ENCODE assay signal across 8 cellular contexts in the genomic region with DNA sequence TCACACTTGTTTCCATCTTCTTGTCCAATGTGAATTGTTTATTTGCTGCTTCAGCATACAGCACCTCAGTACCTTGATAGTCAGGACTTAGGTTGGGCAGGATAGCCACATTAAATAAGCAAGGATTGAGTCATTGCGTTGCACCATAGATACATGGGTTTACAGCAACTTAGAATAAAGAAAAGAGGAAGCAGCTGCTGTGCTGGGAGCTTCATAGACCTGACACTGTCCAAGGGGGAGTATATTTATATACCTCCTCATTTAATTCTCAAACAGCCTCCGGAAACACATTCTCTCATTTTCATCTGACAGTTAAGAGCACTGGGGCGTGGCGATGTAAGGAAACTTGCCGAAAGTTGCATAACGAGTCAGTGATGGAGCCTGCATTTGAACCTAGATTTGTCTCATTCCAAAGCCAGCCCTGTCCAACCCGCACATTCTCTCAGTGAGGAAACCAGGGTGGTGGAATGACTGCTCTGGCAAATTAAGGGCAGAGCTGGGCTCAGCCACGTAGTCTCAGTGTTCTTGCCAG. TPM values are rescaled to one million over a fixed set of nuclear protein-coding genes. Genes with fewer than 3 reads are reported as not detected.
DNase-seq lines count a peak whose midpoint lies in the region; ATAC-seq and TF ChIP-seq lines count a peak whose summit lies in the region.

No MANE protein-coding gene starts in this region.

- WGBS in psoas muscle, 3 donors = 79 to 83% (median 80%) methylated on average over 8 of the region's 8 CpGs

- H3K4me1 ChIP-seq in breast epithelium (no peaks in the 10 kb centered on the region), Panc1 (ENCODE audit: control insufficient read depth, insufficient read depth, low read length) (no peaks in the 10 kb centered on the region), psoas muscle (no peaks in the 10 kb centered on the region)
- peaks cover 37% of the 10 kb centered on the region for H3K4me1 ChIP-seq in effector memory CD4-positive, alpha-beta T cell (ENCODE audit: control insufficient read depth, insufficient read depth, low read length, poor library complexity, severe bottlenecking)

- no peak overlapping the region for H3K4me3 ChIP-seq in breast epithelium
- H3K4me3 ChIP-seq in Panc1 (ENCODE audit: low read depth in 2 of 2, low read length in 2 of 2) = no peak overlapping the region
- H3K4me3 ChIP-seq in effector memory CD4-positive, alpha-beta T cell (ENCODE audit: insufficient read depth, low read depth, low read length, poor library complexity, severe bottlenecking) = peak overlapping the region; percentile 13
- no peak overlapping the region for H3K4me3 ChIP-seq in psoas muscle

- H3K36me3 ChIP-seq in breast epithelium (no peaks in the 10 kb centered on the region), Panc1 (ENCODE audit: control insufficient read depth, insufficient read depth, low read length) (no peaks in the 10 kb centered on the region), psoas muscle (ENCODE audit: insufficient read depth in 1 of 2, low read depth in 1 of 2) (no peaks in the 10 kb centered on the region)
- no peaks in the 10 kb centered on the region for H3K36me3 ChIP-seq in effector memory CD4-positive, alpha-beta T cell (ENCODE audit: control insufficient read depth, insufficient read depth, low read length)

- intact Hi-C loops in MCF 10A (cut with micrococcal nuclease) = no loop called here
- intact Hi-C loops in breast epithelium (cut with DNase I; ENCODE audit: low total_unique reads) = no loop called here
- intact Hi-C loops in Panc1 (cut with micrococcal nuclease; ENCODE audit: unreplicated experiment) = no loop called here
- intact Hi-C loops in psoas muscle (cut with DNase I) = no loop called here

- peak; percentile 85 for DNase-seq in MCF 10A (ENCODE audit: unreplicated experiment)
- DNase-seq in breast epithelium (ENCODE audit: low spot score in 2 of 2) = no peak
- no peak for DNase-seq in Panc1 (ENCODE audit: low read depth, low spot score)
- peak in 1 of 3 donors; percentile 34 for DNase-seq in effector memory CD4-positive, alpha-beta T cell
- no peak for DNase-seq in COLO668 (lab: John Stamatoyannopoulos, UW; ENCODE audit: unreplicated experiment)
- no peak for DNase-seq in psoas muscle
- DNase-seq in globus pallidus (ENCODE audit: low spot score) = no peak

- no peak overlapping the region for H3K27ac Mint-ChIP-seq in MCF 10A (ENCODE audit: low read depth, unreplicated experiment)

- POLR2A ChIA-PET in MCF 10A (lab: Yijun Ruan, JAX) (interaction anchor here (0.6 to 0.8 kb wide), 2 partner anchors 9 to 14 kb away, joined by 3 to 5 read pairs; no protein-coding TSS in a partner anchor), Panc1 (lab: Charles Lee) (interaction anchor here (1.0 kb wide), 1 partner anchor 69 kb away, joined by 4 read pairs; no protein-coding TSS in a partner anchor)

- BruUV-seq in MCF 10A (replicated peaks; lab: Mats Ljungman, UMichigan) = no TSS peak
- BruUV-seq in Panc1 (replicated peaks; lab: Mats Ljungman, UMichigan) = no TSS peak

- H3K27ac ChIP-seq in breast epithelium = no peak overlapping the region
- no peak overlapping the region for H3K27ac ChIP-seq in Panc1 (ENCODE audit: low read length)
- peak overlapping the region; percentile 69 for H3K27ac ChIP-seq in effector memory CD4-positive, alpha-beta T cell (ENCODE audit: insufficient read depth, low read length, poor library complexity, severe bottlenecking)
- H3K27ac ChIP-seq in psoas muscle = no peak overlapping the region

- H3K27me3 Mint-ChIP-seq in MCF 10A (ENCODE audit: insufficient read depth, unreplicated experiment) = no peaks in the 10 kb centered on the region

- peaks cover 14% of the 10 kb centered on the region for H3K4me1 Mint-ChIP-seq in MCF 10A (ENCODE audit: insufficient read depth, unreplicated experiment)

- H3K4me3 Mint-ChIP-seq in MCF 10A (ENCODE audit: unreplicated experiment) = peak overlapping the region; percentile 28

- in situ Hi-C loops in Panc1 (cut with HindIII; ENCODE audit: low pct_unique_long_range_greater_than_20kb, low sequenced_read_pairs) = no loop called here

- no peaks in the 10 kb centered on the region for H3K9me3 Mint-ChIP-seq in MCF 10A (ENCODE audit: unreplicated experiment)

- H3K36me3 Mint-ChIP-seq in MCF 10A (ENCODE audit: insufficient read depth, unreplicated experiment) = no peaks in the 10 kb centered on the region

- H3K9me3 ChIP-seq in breast epithelium (no peaks in the 10 kb centered on the region), Panc1 (ENCODE audit: control insufficient read depth, insufficient read depth, low read depth, low read length) (no peaks in the 10 kb centered on the region), psoas muscle (no peaks in the 10 kb centered on the region)
- H3K9me3 ChIP-seq in effector memory CD4-positive, alpha-beta T cell (ENCODE audit: control insufficient read depth, low read length) = no peaks in the 10 kb centered on the region

- CTCF ChIA-PET in MCF 10A (lab: Yijun Ruan, JAX) (no interaction called here), Panc1 (lab: Charles Lee) (no interaction called here)

- H3K27me3 ChIP-seq in breast epithelium (no peaks in the 10 kb centered on the region), Panc1 (ENCODE audit: control insufficient read depth, insufficient read depth, low read length) (no peaks in the 10 kb centered on the region), psoas muscle (ENCODE audit: insufficient read depth in 3 of 3, low read length in 2 of 3) (no peaks in the 10 kb centered on the region)
- no peaks in the 10 kb centered on the region for H3K27me3 ChIP-seq in effector memory CD4-positive, alpha-beta T cell (replicated peaks; ENCODE audit: control insufficient read depth, insufficient read depth, low read length, poor library complexity, severe bottlenecking)

- ATAC-seq in HG03045 (IDR thresholded peaks at IDR 0.05; ENCODE audit: unreplicated experiment) (peak; percentile 53), Panc1 (peak; percentile 59), psoas muscle (no peak)

- TF ChIP-seq CTCF in MCF 10A (IDR thresholded peaks at IDR 0.05; ENCODE audit: unreplicated experiment) (no peak), breast epithelium (IDR thresholded peaks at IDR 0.05) (no peak), Panc1 (IDR thresholded peaks at IDR 0.05) (no peak), psoas muscle (IDR thresholded peaks at IDR 0.05) (no peak)

- no peak for TF ChIP-seq POLR2A in breast epithelium (IDR thresholded peaks at IDR 0.05)

RNA-seq across cellular contexts. Expression of a gene that starts 42.2 kb away (rescaled TPM):
- 6.2 and 10.3 TPM in 2 replicates for total RNA-seq in MCF 10A (2022)
- total RNA-seq in breast epithelium = 1 to 10 TPM; 4.7 to 6.2 (median 4.8) TPM
- total RNA-seq in Panc1 (2021; ENCODE audit: unreplicated experiment) = 55.1 TPM
- polyA plus RNA-seq in Panc1 (2012; ENCODE audit: insufficient read length) = 40.1 TPM
- 10 to 100 TPM in 1 of 4 donors, 1 to 10 TPM in 3; 2.1 to 12.6 (median 8.6) TPM for total RNA-seq in psoas muscle
- polyA plus RNA-seq in psoas muscle = 10 to 100 TPM in 1 of 3 donors, 1 to 10 TPM in 2; 1.4 to 17.5 (median 2.7) TPM

Comparison
In these comparisons a context has a peak if more than half of its experiments do, and no peak if none do; other contexts are left out.
1. ATAC-seq: peak in HG03045 (single experiment) and Panc1 (single experiment); none in psoas muscle (0 of 4).